ENCODE assay signal across 20 cellular contexts in the genomic region with DNA sequence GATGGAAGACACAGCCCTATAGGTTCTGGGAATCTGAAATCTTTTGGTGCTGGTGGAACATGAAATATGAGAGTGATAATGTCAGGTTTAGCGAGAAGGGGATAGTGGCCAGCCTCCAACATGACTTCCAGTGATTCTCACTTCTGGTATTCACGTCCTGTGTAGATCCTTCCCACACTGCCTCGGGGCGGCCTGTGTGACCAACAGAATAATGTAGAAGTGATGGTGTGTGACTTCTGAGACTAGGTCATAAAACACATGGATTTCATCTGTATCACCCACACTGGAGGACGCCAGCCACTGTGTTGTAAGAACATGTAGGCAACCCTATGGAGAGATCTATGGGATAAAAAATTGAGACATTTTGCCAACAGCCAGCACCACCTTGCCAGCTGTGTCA.
"Had no signal": no experiment of that assay in that cellular context is flagged by ENCODE, and none has a peak within 500 bp of the region (broad histone marks: within the 10 kb centered on the region; RNA-seq: fewer than 3 reads in every experiment).

No MANE protein-coding gene starts in this region.

- ATAC-seq: right lobe of liver had no signal

- H3K9ac ChIP-seq: neural progenitor cell had no signal

- H3K9me3 Mint-ChIP-seq: activated B cell treated with CpG ODN at 0.5 μM for 24 hours, brain, immature natural killer cell, naive B cell, neural progenitor cell had no signal

- H2AFZ ChIP-seq: neural progenitor cell had no signal

- H3K36me3 Mint-ChIP-seq: activated naive CD8-positive, alpha-beta T cell; brain; naive B cell had no signal

- H3K9me3 ChIP-seq: colonic mucosa, esophagus squamous epithelium, right lobe of liver, tibial nerve, vagina had no signal

- DNase-seq: activated B cell treated with CpG ODN at 0.5 μM for 24 hours; activated CD4-positive, alpha-beta T cell treated with anti-CD3 and anti-CD28 coated beads for 48 hours; activated gamma-delta T cell treated with Interleukin-2 at 50 U/mL for 16 hours; central memory CD4-positive, alpha-beta T cell; colonic mucosa; esophagus squamous epithelium; head of caudate nucleus; immature natural killer cell; naive B cell; right lobe of liver; stimulated activated CD4-positive, alpha-beta T cell treated with anti-CD3 and anti-CD28 coated beads, Interleukin-4, amount 100 ng/mL, for 4 hours; stimulated activated CD8-positive, alpha-beta memory T cell treated with anti-CD3 and anti-CD28 coated beads, Interleukin-4, amount 100 ng/mL, for 48 hours; stimulated activated naive CD4-positive, alpha-beta T cell treated with Interleukin-2 at 50 U/mL for 16 hours; substantia nigra had no signal

- H3K4me3 ChIP-seq: colonic mucosa, esophagus squamous epithelium, neural progenitor cell, right lobe of liver, smooth muscle cell, tibial nerve, vagina had no signal

- H3K27me3 ChIP-seq: colonic mucosa, neural progenitor cell, right lobe of liver, tibial nerve, vagina had no signal

- H3K4me2 ChIP-seq: neural progenitor cell, smooth muscle cell had no signal

- H3K27ac ChIP-seq: colonic mucosa, esophagus squamous epithelium, neural progenitor cell, right lobe of liver, tibial nerve, vagina had no signal

- H3K4me3 Mint-ChIP-seq: activated B cell treated with CpG ODN at 0.5 μM for 24 hours; activated naive CD8-positive, alpha-beta T cell; brain; immature natural killer cell; naive B cell; neural progenitor cell had no signal

- H3K36me3 ChIP-seq: colonic mucosa, esophagus squamous epithelium, neural progenitor cell, right lobe of liver, tibial nerve, vagina had no signal

- H3K27me3 Mint-ChIP-seq: activated B cell treated with CpG ODN at 0.5 μM for 24 hours had no signal

- H3K4me1 ChIP-seq: colonic mucosa, esophagus squamous epithelium, right lobe of liver, tibial nerve, vagina had no signal

- H3K27ac Mint-ChIP-seq: activated B cell treated with CpG ODN at 0.5 μM for 24 hours; activated naive CD8-positive, alpha-beta T cell; brain; neural progenitor cell had no signal
